9 cellular contexts compared by ENCODE assay signal in the genomic region with DNA sequence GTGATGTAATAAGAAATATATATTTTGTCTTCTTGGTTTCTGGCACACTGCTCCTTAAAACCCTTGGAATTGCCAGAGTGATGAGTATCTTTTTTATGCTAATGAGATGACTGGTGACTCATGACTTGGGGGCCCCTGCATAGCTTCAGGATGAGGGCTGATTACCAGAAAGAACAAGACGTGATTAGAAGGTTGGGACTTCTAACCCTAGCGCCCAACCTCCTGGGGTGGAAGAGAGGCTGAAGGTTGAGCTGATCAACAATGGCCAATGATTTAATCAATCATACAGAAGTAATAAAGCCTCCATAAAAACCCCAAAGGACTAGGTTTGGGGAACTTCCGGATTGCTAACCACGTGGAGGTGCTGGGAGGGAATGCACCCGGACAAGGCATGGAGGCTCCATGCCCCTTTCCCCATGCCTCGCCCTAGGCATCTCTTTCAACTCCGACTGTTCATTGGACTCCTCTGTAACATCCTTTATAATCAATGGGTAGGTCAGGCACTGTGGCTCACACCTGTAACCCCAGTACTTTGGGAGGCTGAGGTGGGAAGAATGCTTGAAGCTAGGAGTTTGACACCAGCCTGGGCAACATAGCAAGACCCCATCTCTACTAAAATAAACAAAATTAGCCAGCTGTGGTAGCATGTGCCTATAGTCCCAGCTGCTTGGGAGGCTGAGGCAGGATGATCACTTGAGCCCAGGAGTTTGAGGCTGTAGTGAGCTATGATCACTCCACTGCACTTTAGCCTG.
DNase-seq lines count a peak whose midpoint lies in the region; ATAC-seq and TF ChIP-seq lines count a peak whose summit lies in the region.
"Had no signal": no experiment of that assay in that cellular context is flagged by ENCODE, and none has a peak within 500 bp of the region (broad histone marks: within the 10 kb centered on the region; RNA-seq: fewer than 3 reads in every experiment).

No MANE protein-coding gene starts in this region.

- no peak overlapping the region for H2AFZ ChIP-seq in ACC112 (ENCODE audit: low read length, unreplicated experiment)

- H3K79me2 ChIP-seq in ACC112 (ENCODE audit: control insufficient read depth, insufficient read depth, low read length, unreplicated experiment) = no peaks in the 10 kb centered on the region

- H3K27me3 ChIP-seq in ACC112 (ENCODE audit: insufficient read depth, low read length) (no peaks in the 10 kb centered on the region), gastroesophageal sphincter (no peaks in the 10 kb centered on the region)

- H3K4me1 ChIP-seq in ACC112 (ENCODE audit: control insufficient read depth, insufficient read depth, low read length, unreplicated experiment) (peaks cover 31% of the 10 kb centered on the region), gastroesophageal sphincter (peaks cover 0 to 17% (median 2%) of the 10 kb centered on the region in 3 donors)

- no peak for TF ChIP-seq POLR2A in gastroesophageal sphincter (IDR thresholded peaks at IDR 0.05)

- peak overlapping the region; percentile 52 for H3K27ac ChIP-seq in ACC112 (ENCODE audit: low read depth, low read length)
- no peak overlapping the region for H3K27ac ChIP-seq in gastroesophageal sphincter

- H3K36me3 ChIP-seq in ACC112 (ENCODE audit: insufficient read depth, low read length) (no peaks in the 10 kb centered on the region), gastroesophageal sphincter (no peaks in the 10 kb centered on the region)

- no peaks in the 10 kb centered on the region for H3K9me3 ChIP-seq in gastroesophageal sphincter

- no peak for ATAC-seq in gastroesophageal sphincter
- ATAC-seq: Panc1 had no signal

- TF ChIP-seq EP300 in gastroesophageal sphincter (IDR thresholded peaks at IDR 0.05) = no peak

- 80 to 100% methylated on average over 3 to 7 of the region's 7 CpGs for WGBS in gastroesophageal sphincter (ENCODE audit: low coverage in 1 of 2), 2 donors

- no peak for TF ChIP-seq CTCF in astrocyte of the cerebellum (IDR thresholded peaks at IDR 0.05; ENCODE audit: low read depth, low read length, missing control alignments)
- TF ChIP-seq CTCF in gastroesophageal sphincter (IDR thresholded peaks at IDR 0.05) = no peak

- H3K4me3 ChIP-seq in ACC112 (ENCODE audit: low read depth, low read length) (0 out of 2 replicates have a peak overlapping the region, but pooled peaks have one; percentile 15), astrocyte of the cerebellum (ENCODE audit: low read depth, low read length) (no peak overlapping the region), gastroesophageal sphincter (no peak overlapping the region)

- peak; percentile 33 for DNase-seq in HS-27A (ENCODE audit: low read depth)
- peak; percentile 89 for DNase-seq in astrocyte of the cerebellum (ENCODE audit: low read depth)
- peak; percentile 85 for DNase-seq in hepatic stellate cell (ENCODE audit: low spot score)
- DNase-seq in midbrain (lab: John Stamatoyannopoulos, UW) = no peak
- DNase-seq in superior temporal gyrus (ENCODE audit: extremely low spot score) = no peak
- DNase-seq in activated CD8-positive, alpha-beta memory T cell treated with anti-CD3 and anti-CD28 coated beads, Interleukin-2, amount 50 U/mL, for 4 hours = no peak

- in situ Hi-C loops in astrocyte of the cerebellum (cut with HindIII; ENCODE audit: low sequenced_read_pairs) = no loop called here

Comparison
In these comparisons a context has a peak if more than half of its experiments do, and no peak if none do; other contexts are left out.
1. DNase-seq: peak in HS-27A (single experiment), astrocyte of the cerebellum (single experiment) and hepatic stellate cell (single experiment); none in midbrain (single experiment), superior temporal gyrus (single experiment) and activated CD8-positive, alpha-beta memory T cell treated with anti-CD3 and anti-CD28 coated beads, Interleukin-2, amount 50 U/mL, for 4 hours (single experiment).